Comparison of ENCODE assay signal across 14 cellular contexts in the genomic region with DNA sequence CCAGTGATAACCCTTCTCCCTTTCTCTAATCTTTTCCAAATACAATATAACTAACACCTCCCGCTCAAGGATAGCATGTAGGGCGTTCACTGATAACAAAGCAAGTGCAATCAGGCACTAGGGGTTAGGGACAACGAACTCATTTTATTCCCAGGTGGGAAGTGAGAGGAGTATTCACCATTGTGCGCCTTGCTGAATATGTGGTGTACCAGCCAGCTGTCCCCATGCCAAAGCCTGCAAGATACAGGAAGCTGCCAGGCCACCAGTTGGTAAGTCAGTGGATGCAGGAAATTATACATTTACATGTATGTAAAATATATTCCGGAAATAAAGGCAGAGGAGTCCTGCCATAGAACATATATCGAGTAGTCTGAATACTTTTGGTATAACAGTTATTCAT. TPM values are rescaled to one million over a fixed set of nuclear protein-coding genes. Genes with fewer than 3 reads are reported as not detected.
A peak's percentile ranks its signal among the peaks of the same experiment; 100 is the strongest.
DNase-seq lines count a peak whose midpoint lies in the region; ATAC-seq and TF ChIP-seq lines count a peak whose summit lies in the region.
"Had no signal": no experiment of that assay in that cellular context is flagged by ENCODE, and none has a peak within 500 bp of the region (broad histone marks: within the 10 kb centered on the region; RNA-seq: fewer than 3 reads in every experiment).

No MANE protein-coding gene starts in this region.

- no peaks in the 10 kb centered on the region for H3K9me3 Mint-ChIP-seq in activated naive CD8-positive, alpha-beta T cell treated with anti-CD3 and anti-CD28 coated beads, Interleukin-2, amount 50 U/mL, for 24 hours
- H3K9me3 Mint-ChIP-seq: CD4-positive, CD25-positive, alpha-beta regulatory T cell had no signal

- H4K20me1 ChIP-seq in Karpas-422 (ENCODE audit: insufficient read depth, low read depth, low read length) (no peaks in the 10 kb centered on the region), OCI-LY7 (ENCODE audit: insufficient read depth, low read length) (no peaks in the 10 kb centered on the region)
- H4K20me1 ChIP-seq: BLaER1 treated with 17β-estradiol and CSF1 and Interleukin-3, amounts not matched to agents 10 nM and 100 nM had no signal

- no peak for TF ChIP-seq EP300 in stomach (IDR thresholded peaks at IDR 0.05)

- H3K4me2 ChIP-seq in Karpas-422 (ENCODE audit: low read depth, low read length, poor library complexity, severe bottlenecking) (peak overlapping the region; percentile 7), OCI-LY7 (ENCODE audit: low read length) (no peak overlapping the region)

- no peaks in the 10 kb centered on the region for H3K9me3 ChIP-seq in Karpas-422 (ENCODE audit: low read length)
- H3K9me3 ChIP-seq in OCI-LY7 (ENCODE audit: low read length) = no peaks in the 10 kb centered on the region
- no peaks in the 10 kb centered on the region for H3K9me3 ChIP-seq in colonic mucosa
- no peaks in the 10 kb centered on the region for H3K9me3 ChIP-seq in stomach
- H3K9me3 ChIP-seq in MG63 = no peaks in the 10 kb centered on the region

- no peak for TF ChIP-seq CTCF in OCI-LY7 (conservative IDR thresholded peaks at IDR 0.05; ENCODE audit: low read length)
- TF ChIP-seq CTCF in colonic mucosa (IDR thresholded peaks at IDR 0.05) = no peak
- no peak for TF ChIP-seq CTCF in stomach (IDR thresholded peaks at IDR 0.05)

- POLR2A ChIA-PET in OCI-LY7 (lab: Charles Lee) = no interaction called here

- no peaks in the 10 kb centered on the region for H3K27me3 ChIP-seq in Karpas-422 (ENCODE audit: low read length)
- H3K27me3 ChIP-seq in colonic mucosa = no peaks in the 10 kb centered on the region
- H3K27me3 ChIP-seq in stomach = no peaks in the 10 kb centered on the region
- no peaks in the 10 kb centered on the region for H3K27me3 ChIP-seq in MG63

- intact Hi-C loops in OCI-LY7 (cut with micrococcal nuclease; ENCODE audit: unreplicated experiment) = no loop called here
- intact Hi-C loops in colonic mucosa (cut with DNase I) = no loop called here
- intact Hi-C loops in stomach (cut with DNase I; ENCODE audit: low total_unique reads) = no loop called here

- CTCF ChIA-PET in OCI-LY7 (lab: Charles Lee; ENCODE audit: unreplicated experiment) = no interaction called here

- H3K27ac ChIP-seq in Karpas-422 (ENCODE audit: low read length) (peak overlapping the region; percentile 35), OCI-LY7 (ENCODE audit: low read depth, low read length, poor library complexity, severe bottlenecking) (no peak overlapping the region), colonic mucosa (peak overlapping the region; percentile 3), stomach (no peak overlapping the region)
- H3K27ac ChIP-seq: BLaER1 treated with 17β-estradiol and CSF1 and Interleukin-3, amounts not matched to agents 10 nM and 100 nM; GM23248 had no signal

- H3K27ac Mint-ChIP-seq in activated naive CD8-positive, alpha-beta T cell treated with anti-CD3 and anti-CD28 coated beads, Interleukin-2, amount 50 U/mL, for 24 hours = no peak overlapping the region
- H3K27ac Mint-ChIP-seq: CD4-positive, CD25-positive, alpha-beta regulatory T cell had no signal

- no peaks in the 10 kb centered on the region for H3K9me2 ChIP-seq in Karpas-422 (replicated peaks; ENCODE audit: insufficient read depth, low read length)
- no peaks in the 10 kb centered on the region for H3K9me2 ChIP-seq in OCI-LY7 (ENCODE audit: insufficient read depth, low read length)

- H3K4me3 ChIP-seq in Karpas-422 (ENCODE audit: low read length) (no peak overlapping the region), OCI-LY7 (ENCODE audit: low read depth, low read length, poor library complexity, severe bottlenecking) (no peak overlapping the region), colonic mucosa (no peak overlapping the region), stomach (no peak overlapping the region), MG63 (no peak overlapping the region)
- H3K4me3 ChIP-seq: BLaER1 treated with 17β-estradiol and CSF1 and Interleukin-3, amounts not matched to agents 10 nM and 100 nM; GM23248 had no signal

- no peak overlapping the region for H2AFZ ChIP-seq in Karpas-422 (ENCODE audit: low read length)
- H2AFZ ChIP-seq in OCI-LY7 (ENCODE audit: low read length) = no peak overlapping the region
- H2AFZ ChIP-seq: GM23248 had no signal

- TF ChIP-seq POLR2A in stomach (IDR thresholded peaks at IDR 0.05) = no peak

- no TSS peak for BruUV-seq in OCI-LY7 (replicated peaks; lab: Mats Ljungman, UMichigan)

- H3K79me2 ChIP-seq in Karpas-422 (ENCODE audit: low read length) (no peaks in the 10 kb centered on the region), OCI-LY7 (ENCODE audit: insufficient read depth, low read depth, low read length) (no peaks in the 10 kb centered on the region)

- peak; percentile 50 for DNase-seq in Karpas-422
- DNase-seq in OCI-LY7 (ENCODE audit: low spot score) = peak; percentile 13
- DNase-seq in colonic mucosa = peak; percentile 44
- peak; percentile 36 for DNase-seq in stomach
- DNase-seq in NCI-H69 (lab: John Stamatoyannopoulos, UW) = no peak
- DNase-seq in activated naive CD8-positive, alpha-beta T cell treated with anti-CD3 and anti-CD28 coated beads, Interleukin-2, amount 50 U/mL, for 24 hours = no peak
- no peak for DNase-seq in MG63
- DNase-seq: ACHN; Calu3; CD4-positive, CD25-positive, alpha-beta regulatory T cell; DMS 273 treated with DMSO at 0.1 percent for 48 hours; GM23248 had no signal

- no peaks in the 10 kb centered on the region for H3K36me3 ChIP-seq in Karpas-422 (ENCODE audit: insufficient read depth, low read length)
- no peaks in the 10 kb centered on the region for H3K36me3 ChIP-seq in OCI-LY7 (ENCODE audit: insufficient read depth, low read length)
- no peaks in the 10 kb centered on the region for H3K36me3 ChIP-seq in colonic mucosa
- no peaks in the 10 kb centered on the region for H3K36me3 ChIP-seq in stomach
- H3K36me3 ChIP-seq in MG63 = no peaks in the 10 kb centered on the region
- H3K36me3 ChIP-seq: BLaER1 treated with 17β-estradiol and CSF1 and Interleukin-3, amounts not matched to agents 10 nM and 100 nM had no signal

- ATAC-seq in activated naive CD8-positive, alpha-beta T cell treated with anti-CD3 and anti-CD28 coated beads, Interleukin-2, amount 50 U/mL, for 24 hours = no peak
- ATAC-seq: HCT116 had no signal

- 40 to 68% (median 55%) methylated on average over 6 of the region's 6 CpGs for WGBS in stomach, 5 donors

- H3K4me3 Mint-ChIP-seq in activated naive CD8-positive, alpha-beta T cell treated with anti-CD3 and anti-CD28 coated beads, Interleukin-2, amount 50 U/mL, for 24 hours = no peak overlapping the region
- H3K4me3 Mint-ChIP-seq: CD4-positive, CD25-positive, alpha-beta regulatory T cell had no signal

- H3K36me3 Mint-ChIP-seq in activated naive CD8-positive, alpha-beta T cell treated with anti-CD3 and anti-CD28 coated beads, Interleukin-2, amount 50 U/mL, for 24 hours (ENCODE audit: low read depth) = peaks cover 3% of the 10 kb centered on the region
- H3K36me3 Mint-ChIP-seq: CD4-positive, CD25-positive, alpha-beta regulatory T cell had no signal

- no peaks in the 10 kb centered on the region for H3K27me3 Mint-ChIP-seq in activated naive CD8-positive, alpha-beta T cell treated with anti-CD3 and anti-CD28 coated beads, Interleukin-2, amount 50 U/mL, for 24 hours
- H3K27me3 Mint-ChIP-seq: CD4-positive, CD25-positive, alpha-beta regulatory T cell had no signal

- H3K4me1 Mint-ChIP-seq in activated naive CD8-positive, alpha-beta T cell treated with anti-CD3 and anti-CD28 coated beads, Interleukin-2, amount 50 U/mL, for 24 hours = no peaks in the 10 kb centered on the region

- H3K9ac ChIP-seq in Karpas-422 (ENCODE audit: low read length) (no peak overlapping the region), colonic mucosa (ENCODE audit: low read depth in 2 of 2, low read length in 2 of 2) (no peak overlapping the region)
- H3K9ac ChIP-seq: BLaER1 treated with 17β-estradiol and CSF1 and Interleukin-3, amounts not matched to agents 10 nM and 100 nM; GM23248 had no signal

- H3K4me1 ChIP-seq in Karpas-422 (ENCODE audit: low read length) = peaks cover 37% of the 10 kb centered on the region
- H3K4me1 ChIP-seq in OCI-LY7 (ENCODE audit: insufficient read depth, low read length, poor library complexity, severe bottlenecking) = peaks cover 26% of the 10 kb centered on the region
- no peaks in the 10 kb centered on the region for H3K4me1 ChIP-seq in colonic mucosa
- no peaks in the 10 kb centered on the region for H3K4me1 ChIP-seq in stomach

RNA-seq across cellular contexts. Expression of a gene that starts 6.3 kb away (rescaled TPM):
- total RNA-seq in Karpas-422 (2014; rRNA removed; shearing (Covaris generic); ENCODE audit: low replicate concordance) = 17.1 and 52.2 TPM in 2 replicates
- total RNA-seq in OCI-LY7 (2014; rRNA removed; shearing (Covaris generic)) = 13.5 and 14.5 TPM in 2 replicates
- total RNA-seq in OCI-LY7 (2022) = 96.6 and 101 TPM in 2 replicates
- total RNA-seq in colonic mucosa = 10 to 100 TPM; 30.6 to 49.6 TPM
- total RNA-seq in stomach = 10 to 100 TPM in 3 of 5 donors, 1 to 10 TPM in 1, under 1 TPM in 1; 0.87 to 81.1 (median 13.5) TPM
- 10 to 100 TPM; 34.5 to 79.4 (median 45.8) TPM for polyA plus RNA-seq in stomach
- total RNA-seq in MG63 (2014; rRNA removed; shearing (Covaris generic); ENCODE audit: low replicate concordance) = 48.4 and 49.7 TPM in 2 replicates

Comparison
In these comparisons a context has a peak if more than half of its experiments do, and no peak if none do; other contexts are left out.
1. DNase-seq: peak in Karpas-422 (single experiment), OCI-LY7 (single experiment), colonic mucosa (single experiment) and stomach (single experiment); none in NCI-H69 (single experiment), activated naive CD8-positive, alpha-beta T cell treated with anti-CD3 and anti-CD28 coated beads, Interleukin-2, amount 50 U/mL, for 24 hours (single experiment) and MG63 (single experiment).
2. H3K27ac ChIP-seq: peak in Karpas-422 (single experiment) and colonic mucosa (single experiment); none in OCI-LY7 (single experiment) and stomach (0 of 5).